21 cellular contexts compared by ENCODE assay signal in the genomic region with DNA sequence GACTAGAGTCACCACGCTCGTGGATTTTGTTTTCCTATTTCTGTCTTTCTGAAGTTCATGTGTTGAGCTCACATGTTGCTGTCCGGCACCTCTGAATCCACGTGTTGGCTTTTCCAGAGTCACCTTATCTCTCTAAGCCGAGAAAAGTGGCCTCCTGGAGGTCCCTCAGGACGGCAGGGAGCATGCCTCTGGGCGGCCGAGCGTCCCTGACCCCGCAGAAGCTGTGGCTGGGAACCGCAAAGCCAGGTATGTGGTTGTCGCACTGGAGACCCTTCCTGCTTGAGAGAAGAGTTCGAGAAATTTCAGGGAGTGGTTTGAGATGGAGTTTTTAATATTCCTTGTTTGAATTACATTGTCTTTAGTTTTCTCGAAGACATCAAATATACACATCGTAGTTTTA. TPM values are rescaled to one million over a fixed set of nuclear protein-coding genes. Genes with fewer than 3 reads are reported as not detected.
DNase-seq lines count a peak whose midpoint lies in the region; ATAC-seq, FAIRE-seq and TF ChIP-seq lines count a peak whose summit lies in the region.
"Had no signal": no experiment of that assay in that cellular context is flagged by ENCODE, and none has a peak within 500 bp of the region (broad histone marks: within the 10 kb centered on the region; RNA-seq: fewer than 3 reads in every experiment).

No MANE protein-coding gene starts in this region.

- H3K4me2 ChIP-seq in HCT116 (ENCODE audit: low read length): peak overlapping the region; percentile 79
- no peak overlapping the region for H3K4me2 ChIP-seq in osteoblast (ENCODE audit: insufficient read depth, low read length)

- TF ChIP-seq POLR2A in HCT116 (IDR thresholded peaks at IDR 0.05; ENCODE audit: borderline replicate concordance, extremely low read depth, insufficient read depth, insufficient read length): no peak
- TF ChIP-seq POLR2A in body of pancreas (IDR thresholded peaks at IDR 0.05): no peak

- H2AFZ ChIP-seq in HCT116 (ENCODE audit: low read depth, low read length, poor library complexity, severe bottlenecking) (no peak overlapping the region), osteoblast (ENCODE audit: low read length) (no peak overlapping the region)

- TF ChIP-seq RAD21 in HCT116 (IDR thresholded peaks at IDR 0.05; ENCODE audit: low read depth): no peak

- BruUV-seq in HCT116 (replicated peaks; lab: Mats Ljungman, UMichigan): no TSS peak

- H3K9me3 ChIP-seq in HCT116 (ENCODE audit: control insufficient read depth in 1 of 2, insufficient read depth in 1 of 2, low read depth in 1 of 2, low read length in 2 of 2) (no peaks in the 10 kb centered on the region), body of pancreas (no peaks in the 10 kb centered on the region), osteoblast (ENCODE audit: low read depth, low read length) (no peaks in the 10 kb centered on the region)
- H3K9me3 ChIP-seq: SJSA1 had no signal

- peak; percentile 17 for FAIRE-seq in urothelium cell line (lab: Jason Lieb, UNC)
- FAIRE-seq: GM12891, H1 had no signal

- H3K27me3 ChIP-seq in HCT116 (ENCODE audit: insufficient read depth, low read length) (no peaks in the 10 kb centered on the region), body of pancreas (no peaks in the 10 kb centered on the region), osteoblast (ENCODE audit: insufficient read depth, low read length) (no peaks in the 10 kb centered on the region)
- H3K27me3 ChIP-seq: SJSA1 had no signal

- H3K9ac ChIP-seq in HCT116 (ENCODE audit: low read length): peak overlapping the region; percentile 56; the same call in 1 of the 2 replicates

- WGBS in body of pancreas, 2 donors: 42 to 79% methylated on average over 15 of the region's 15 CpGs

- RAD21 ChIA-PET in HCT116 (lab: Charles Lee; ENCODE audit: low non-redundant PET in 1 of 2, low total read pairs in 2 of 2, uncharacterized antibody in 2 of 2, unreplicated experiment in 2 of 2): no interaction called here

- no peaks in the 10 kb centered on the region for H3K27me3 Mint-ChIP-seq in activated CD8-positive, alpha-beta memory T cell treated with anti-CD3 and anti-CD28 coated beads, Interleukin-2, amount 10 ng/mL, durations not matched to agents 7 days and 5 days
- no peaks in the 10 kb centered on the region for H3K27me3 Mint-ChIP-seq in activated CD8-positive, alpha-beta T cell treated with anti-CD3 and anti-CD28 coated beads for 36 hours
- no peaks in the 10 kb centered on the region for H3K27me3 Mint-ChIP-seq in activated naive CD8-positive, alpha-beta T cell treated with anti-CD3 and anti-CD28 coated beads, Interleukin-2, amount 50 U/mL, for 24 hours
- H3K27me3 Mint-ChIP-seq: CD4-positive, alpha-beta memory T cell; IgD-negative memory B cell had no signal

- peaks cover 4% of the 10 kb centered on the region; the same call in 1 of the 2 replicates for H3K79me2 ChIP-seq in HCT116 (ENCODE audit: insufficient read depth, low read length)
- peaks cover 10% of the 10 kb centered on the region for H3K79me2 ChIP-seq in osteoblast (ENCODE audit: insufficient read depth, low read length)

- H3K9me2 ChIP-seq in HCT116 (ENCODE audit: insufficient read depth): no peaks in the 10 kb centered on the region

- H3K27ac Mint-ChIP-seq in activated CD8-positive, alpha-beta memory T cell treated with anti-CD3 and anti-CD28 coated beads, Interleukin-2, amount 10 ng/mL, durations not matched to agents 7 days and 5 days: no peak overlapping the region
- no peak overlapping the region for H3K27ac Mint-ChIP-seq in activated CD8-positive, alpha-beta T cell treated with anti-CD3 and anti-CD28 coated beads for 36 hours
- no peak overlapping the region for H3K27ac Mint-ChIP-seq in activated naive CD8-positive, alpha-beta T cell treated with anti-CD3 and anti-CD28 coated beads, Interleukin-2, amount 50 U/mL, for 24 hours
- H3K27ac Mint-ChIP-seq: CD4-positive, alpha-beta memory T cell; IgD-negative memory B cell had no signal

- H3K4me1 ChIP-seq in HCT116 (ENCODE audit: control insufficient read depth in 1 of 2, insufficient read depth in 2 of 2, low read length in 2 of 2): peaks cover 19 to 22% of the 10 kb centered on the region in 2 experiments
- peaks cover 10% of the 10 kb centered on the region for H3K4me1 ChIP-seq in body of pancreas
- H3K4me1 ChIP-seq in osteoblast (ENCODE audit: insufficient read depth, low read length): peaks cover 15% of the 10 kb centered on the region

- intact Hi-C loops in HCT116 (cut with micrococcal nuclease): no loop called here
- intact Hi-C loops in body of pancreas (cut with DNase I): no loop called here
- intact Hi-C loops in activated CD8-positive, alpha-beta T cell treated with anti-CD3 and anti-CD28 coated beads for 36 hours (cut with micrococcal nuclease): no loop called here

- ATAC-seq in HCT116: no peak
- no peak for ATAC-seq in body of pancreas
- no peak for ATAC-seq in activated CD8-positive, alpha-beta memory T cell treated with anti-CD3 and anti-CD28 coated beads, Interleukin-2, amount 10 ng/mL, durations not matched to agents 7 days and 5 days
- ATAC-seq in activated CD8-positive, alpha-beta T cell treated with anti-CD3 and anti-CD28 coated beads for 36 hours: no peak
- no peak for ATAC-seq in activated naive CD8-positive, alpha-beta T cell treated with anti-CD3 and anti-CD28 coated beads, Interleukin-2, amount 50 U/mL, for 24 hours
- ATAC-seq: Right ventricle myocardium inferior had no signal

- H3K27ac ChIP-seq in HCT116 (ENCODE audit: low read depth, low read length) (peak overlapping the region; percentile 57; the same call in 1 of the 2 replicates), body of pancreas (peak overlapping the region in 3 of 4 donors; percentile 6 to 82 (median 71)), osteoblast (ENCODE audit: low read depth, low read length) (peak overlapping the region; percentile 69)
- H3K27ac ChIP-seq: SJSA1 had no signal

- TF ChIP-seq CTCF in HCT116 (IDR thresholded peaks at IDR 0.05 in 2 of 3, conservative IDR thresholded peaks at IDR 0.05 in 1 of 3; ENCODE audit: borderline replicate concordance in 1 of 3, insufficient read depth in 1 of 3, low read depth in 2 of 3, low read length in 2 of 3): no peak
- TF ChIP-seq CTCF in body of pancreas (IDR thresholded peaks at IDR 0.05): no peak
- TF ChIP-seq CTCF in osteoblast (IDR thresholded peaks at IDR 0.05; ENCODE audit: extremely low read depth, low read depth, low read length): no peak
- TF ChIP-seq CTCF in activated CD8-positive, alpha-beta T cell treated with anti-CD3 and anti-CD28 coated beads for 36 hours (IDR thresholded peaks at IDR 0.05): no peak

- no peaks in the 10 kb centered on the region for H3K9me3 Mint-ChIP-seq in activated CD8-positive, alpha-beta memory T cell treated with anti-CD3 and anti-CD28 coated beads, Interleukin-2, amount 10 ng/mL, durations not matched to agents 7 days and 5 days (ENCODE audit: low read depth)
- H3K9me3 Mint-ChIP-seq in activated CD8-positive, alpha-beta T cell treated with anti-CD3 and anti-CD28 coated beads for 36 hours: no peaks in the 10 kb centered on the region
- no peaks in the 10 kb centered on the region for H3K9me3 Mint-ChIP-seq in activated naive CD8-positive, alpha-beta T cell treated with anti-CD3 and anti-CD28 coated beads, Interleukin-2, amount 50 U/mL, for 24 hours
- H3K9me3 Mint-ChIP-seq: CD4-positive, alpha-beta memory T cell; IgD-negative memory B cell had no signal

- H3K4me3 ChIP-seq in HCT116 (replicated peaks in 1 of 2; ENCODE audit: low read depth in 1 of 2, low read length in 2 of 2) (no peak overlapping the region), body of pancreas (no peak overlapping the region), osteoblast (ENCODE audit: insufficient read depth, low read length) (no peak overlapping the region)
- H3K4me3 ChIP-seq: SJSA1 had no signal

- DNase-seq in HCT116 (ENCODE audit: low read depth, low spot score): no peak
- DNase-seq in body of pancreas: no peak
- DNase-seq in osteoblast (ENCODE audit: insufficient read length, low spot score, missing footprints): no peak
- DNase-seq in urothelium cell line (ENCODE audit: low spot score): no peak
- no peak for DNase-seq in activated CD8-positive, alpha-beta memory T cell treated with anti-CD3 and anti-CD28 coated beads, Interleukin-2, amount 10 ng/mL, durations not matched to agents 7 days and 5 days
- no peak for DNase-seq in activated CD8-positive, alpha-beta T cell treated with anti-CD3 and anti-CD28 coated beads for 36 hours
- DNase-seq in activated naive CD8-positive, alpha-beta T cell treated with anti-CD3 and anti-CD28 coated beads, Interleukin-2, amount 50 U/mL, for 24 hours: no peak
- DNase-seq: CD4-positive, alpha-beta memory T cell; DMS153; Karpas-422; MV-4-11; NCI-H1694; NCI-H2081 treated with DMSO at 0.1 percent for 48 hours; NCI-H2171 treated with DMSO at 0.1 percent for 48 hours; NCI-H446; OCI-M1 had no signal

- POLR2A ChIA-PET in HCT116 (lab: Charles Lee): interaction anchor here (0.5 kb wide), 1 partner anchor 44 kb away, joined by 4 read pairs; no protein-coding TSS in a partner anchor
- POLR2A ChIA-PET in activated CD8-positive, alpha-beta T cell treated with anti-CD3 and anti-CD28 coated beads for 36 hours (lab: Charles Lee): interaction anchor here (0.6 kb wide), 1 partner anchor 83 kb away, joined by 4 read pairs; no protein-coding TSS in a partner anchor

- no peaks in the 10 kb centered on the region for H3K36me3 Mint-ChIP-seq in activated CD8-positive, alpha-beta memory T cell treated with anti-CD3 and anti-CD28 coated beads, Interleukin-2, amount 10 ng/mL, durations not matched to agents 7 days and 5 days
- no peaks in the 10 kb centered on the region for H3K36me3 Mint-ChIP-seq in activated CD8-positive, alpha-beta T cell treated with anti-CD3 and anti-CD28 coated beads for 36 hours (ENCODE audit: low read depth)
- H3K36me3 Mint-ChIP-seq in activated naive CD8-positive, alpha-beta T cell treated with anti-CD3 and anti-CD28 coated beads, Interleukin-2, amount 50 U/mL, for 24 hours (ENCODE audit: low read depth): peaks cover 1% of the 10 kb centered on the region

- H3K4me1 Mint-ChIP-seq in activated CD8-positive, alpha-beta memory T cell treated with anti-CD3 and anti-CD28 coated beads, Interleukin-2, amount 10 ng/mL, durations not matched to agents 7 days and 5 days: peaks cover 20% of the 10 kb centered on the region
- peaks cover 6% of the 10 kb centered on the region for H3K4me1 Mint-ChIP-seq in activated CD8-positive, alpha-beta T cell treated with anti-CD3 and anti-CD28 coated beads for 36 hours (ENCODE audit: low read depth)
- peaks cover 17% of the 10 kb centered on the region for H3K4me1 Mint-ChIP-seq in activated naive CD8-positive, alpha-beta T cell treated with anti-CD3 and anti-CD28 coated beads, Interleukin-2, amount 50 U/mL, for 24 hours

- no peaks in the 10 kb centered on the region for H4K20me1 ChIP-seq in HCT116 (ENCODE audit: insufficient read depth)
- H4K20me1 ChIP-seq in osteoblast (ENCODE audit: insufficient read depth, low read length): peaks cover 16% of the 10 kb centered on the region

- H3K36me3 ChIP-seq in HCT116 (ENCODE audit: control insufficient read depth in 1 of 2, insufficient read depth in 2 of 2, low read length in 2 of 2): peaks cover 3 to 10% of the 10 kb centered on the region in 2 experiments; a peak in 1 of 4 replicates
- peaks cover 0 to 3% of the 10 kb centered on the region in 2 donors for H3K36me3 ChIP-seq in body of pancreas (replicated peaks in 1 of 2; ENCODE audit: insufficient read depth in 1 of 2, low read depth in 2 of 2)
- H3K36me3 ChIP-seq in osteoblast (ENCODE audit: insufficient read depth, low read length): peaks cover 16% of the 10 kb centered on the region
- H3K36me3 ChIP-seq: SJSA1 had no signal

- CTCF ChIA-PET in HCT116 (lab: Charles Lee): no interaction called here
- CTCF ChIA-PET in activated CD8-positive, alpha-beta memory T cell treated with anti-CD3 and anti-CD28 coated beads, Interleukin-2, amount 10 ng/mL, durations not matched to agents 7 days and 5 days (lab: Charles Lee): interaction anchor here (0.6 to 0.7 kb wide), 2 partner anchors 18 to 25 kb away, joined by 3 read pairs; no protein-coding TSS in a partner anchor
- CTCF ChIA-PET in activated CD8-positive, alpha-beta T cell treated with anti-CD3 and anti-CD28 coated beads for 36 hours (lab: Charles Lee): no interaction called here

- no peak overlapping the region for H3K4me3 Mint-ChIP-seq in activated CD8-positive, alpha-beta memory T cell treated with anti-CD3 and anti-CD28 coated beads, Interleukin-2, amount 10 ng/mL, durations not matched to agents 7 days and 5 days
- H3K4me3 Mint-ChIP-seq in activated CD8-positive, alpha-beta T cell treated with anti-CD3 and anti-CD28 coated beads for 36 hours: no peak overlapping the region
- H3K4me3 Mint-ChIP-seq in activated naive CD8-positive, alpha-beta T cell treated with anti-CD3 and anti-CD28 coated beads, Interleukin-2, amount 50 U/mL, for 24 hours: no peak overlapping the region
- H3K4me3 Mint-ChIP-seq: CD4-positive, alpha-beta memory T cell; IgD-negative memory B cell had no signal

RNA-seq across cellular contexts. Expression of a gene that starts 12.6 kb away (rescaled TPM):
- total RNA-seq in HCT116 (2021; ENCODE audit: unreplicated experiment) (21.4 TPM), body of pancreas (10 to 100 TPM in 1 of 2 donors, 1 to 10 TPM in 1; 7.8 to 73.2 TPM), osteoblast (15.3 and 18.8 TPM in 2 replicates)
- polyA plus RNA-seq in HCT116 (2012): 10.4 and 12.2 TPM in 2 replicates
- 10 to 100 TPM; 14.9 to 15.2 TPM for total RNA-seq in activated CD8-positive, alpha-beta memory T cell treated with anti-CD3 and anti-CD28 coated beads, Interleukin-2, amount 10 ng/mL, durations not matched to agents 7 days and 5 days
- total RNA-seq in activated CD8-positive, alpha-beta T cell treated with anti-CD3 and anti-CD28 coated beads for 36 hours: 1 to 10 TPM; 4.0 to 4.3 TPM

RNA-seq across cellular contexts. Expression of a gene that starts 16.1 kb away (rescaled TPM):
- total RNA-seq in HCT116 (2021; ENCODE audit: unreplicated experiment): 47.6 TPM
- 32.1 and 35.3 TPM in 2 replicates for polyA plus RNA-seq in HCT116 (2012)
- total RNA-seq in body of pancreas: 10 to 100 TPM; 36.6 to 46.8 TPM
- total RNA-seq in osteoblast: 23.9 and 28.2 TPM in 2 replicates
- total RNA-seq in activated CD8-positive, alpha-beta memory T cell treated with anti-CD3 and anti-CD28 coated beads, Interleukin-2, amount 10 ng/mL, durations not matched to agents 7 days and 5 days: 10 to 100 TPM; 41.5 to 43.5 TPM
- total RNA-seq in activated CD8-positive, alpha-beta T cell treated with anti-CD3 and anti-CD28 coated beads for 36 hours: 10 to 100 TPM; 30.9 to 32.6 TPM

RNA-seq across cellular contexts. Expression of a gene that starts 51.8 kb away (rescaled TPM):
- 14.3 TPM for total RNA-seq in HCT116 (2021; ENCODE audit: unreplicated experiment)
- 3.9 and 4.3 TPM in 2 replicates for polyA plus RNA-seq in HCT116 (2012)
- 100 to 1,000 TPM in 1 of 2 donors, 10 to 100 TPM in 1; 47.8 to 142 TPM for total RNA-seq in body of pancreas
- total RNA-seq in osteoblast: 16.2 and 21.0 TPM in 2 replicates
- 100 to 1,000 TPM; 101 to 104 TPM for total RNA-seq in activated CD8-positive, alpha-beta memory T cell treated with anti-CD3 and anti-CD28 coated beads, Interleukin-2, amount 10 ng/mL, durations not matched to agents 7 days and 5 days
- total RNA-seq in activated CD8-positive, alpha-beta T cell treated with anti-CD3 and anti-CD28 coated beads for 36 hours: 10 to 100 TPM; 50.6 TPM
